ENCODE assay signal across 17 cellular contexts in the genomic region with DNA sequence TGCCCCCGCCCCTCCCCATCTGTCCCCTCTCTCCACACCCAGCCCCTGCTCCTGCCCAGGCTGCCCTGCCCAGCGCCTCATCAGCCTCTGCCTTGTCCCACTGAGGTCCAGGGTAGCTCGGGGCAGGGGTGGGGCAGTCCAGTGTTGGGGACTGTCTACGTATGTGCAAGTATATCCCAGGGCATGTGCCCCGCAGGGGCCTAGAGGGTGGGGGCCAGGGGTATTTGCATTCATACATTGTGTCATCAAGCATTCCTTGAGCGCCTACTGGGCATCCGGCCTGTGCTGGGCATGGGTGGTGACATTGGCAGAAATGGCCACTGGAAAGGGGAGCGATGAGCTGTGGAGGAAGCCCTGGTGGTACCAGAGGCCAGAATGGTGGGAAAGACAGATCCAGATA. TPM values are rescaled to one million over a fixed set of nuclear protein-coding genes. Genes with fewer than 3 reads are reported as not detected.
DNase-seq lines count a peak whose midpoint lies in the region; ATAC-seq, FAIRE-seq and TF ChIP-seq lines count a peak whose summit lies in the region.
"Had no signal": no experiment of that assay in that cellular context is flagged by ENCODE, and none has a peak within 500 bp of the region (broad histone marks: within the 10 kb centered on the region; RNA-seq: fewer than 3 reads in every experiment).

No MANE protein-coding gene starts in this region.

- H4K91ac ChIP-seq in neuronal stem cell (ENCODE audit: low read depth, low read length, poor library complexity): no peak overlapping the region

- no TSS peak for BruUV-seq in GM12878 (replicated peaks; lab: Mats Ljungman, UMichigan)

- H4K20me1 ChIP-seq in BLaER1 treated with 17β-estradiol and CSF1 and Interleukin-3, amounts not matched to agents 10 nM and 100 nM: peaks cover 0 to 5% (median 0%) of the 10 kb centered on the region in 11 experiments; a peak in 2 of 22 replicates
- H4K20me1 ChIP-seq in GM12878 (ENCODE audit: control insufficient read depth, insufficient read depth): no peaks in the 10 kb centered on the region

- POLR2A ChIA-PET in GM12878 (lab: Charles Lee): interaction anchor here (0.8 to 1.3 kb wide), 3 partner anchors 9 to 138 kb away, joined by 3 to 4 read pairs (median 3); partner anchors contain the start of gene ATF4

- H3K27ac ChIP-seq in BLaER1 treated with 17β-estradiol and CSF1 and Interleukin-3, amounts not matched to agents 10 nM and 100 nM: peak overlapping the region in 6 of 11 experiments; percentile 15 to 58 (median 25); a peak in 7 of 22 replicates
- no peak overlapping the region for H3K27ac ChIP-seq in GM12878 (ENCODE audit: control insufficient read depth, insufficient read depth)
- no peak overlapping the region for H3K27ac ChIP-seq in neuronal stem cell (replicated peaks; ENCODE audit: low read length)
- H3K27ac ChIP-seq: HL-60 had no signal

- no peaks in the 10 kb centered on the region for H3K36me3 Mint-ChIP-seq in stimulated activated effector memory CD8-positive, alpha-beta T cell treated with anti-CD3 and anti-CD28 coated beads, Interleukin-12 subunit alpha, Interleukin-12 subunit beta, amount 100 ng/mL, for 72 hours

- peaks cover 10 to 48% (median 22%) of the 10 kb centered on the region in 11 experiments; a peak in 21 of 22 replicates for H3K36me3 ChIP-seq in BLaER1 treated with 17β-estradiol and CSF1 and Interleukin-3, amounts not matched to agents 10 nM and 100 nM
- H3K36me3 ChIP-seq in GM12878 (ENCODE audit: control insufficient read depth in 2 of 2, insufficient read depth in 2 of 2, low read length in 1 of 2) (no peaks in the 10 kb centered on the region), neuronal stem cell (replicated peaks in 1 of 2; ENCODE audit: control insufficient read depth in 2 of 2, insufficient read depth in 2 of 2, low read length in 2 of 2) (peaks cover 9 to 14% of the 10 kb centered on the region in 2 donors)

- intact Hi-C loops in GM12878 (cut with micrococcal nuclease; ENCODE audit: unreplicated experiment): no loop called here

- H2BK15ac ChIP-seq in neuronal stem cell (ENCODE audit: low read length): no peak overlapping the region

- TF ChIP-seq CTCF in GM12878 (IDR thresholded peaks at IDR 0.05 in 2 of 3, conservative IDR thresholded peaks at IDR 0.05 in 1 of 3; ENCODE audit: control insufficient read depth in 2 of 3, extremely low read depth in 1 of 3, insufficient read depth in 1 of 3, low read depth in 3 of 3, low read length in 3 of 3): no peak

- no peak overlapping the region for H2BK12ac ChIP-seq in neuronal stem cell (ENCODE audit: low read length)

- H3K9me3 ChIP-seq in BLaER1 treated with 17β-estradiol and CSF1 and Interleukin-3, amounts not matched to agents 10 nM and 100 nM (replicated peaks in 1 of 11): no peaks in the 10 kb centered on the region
- H3K9me3 ChIP-seq in GM12878 (replicated peaks; ENCODE audit: control insufficient read depth, insufficient read depth, low read length) (no peaks in the 10 kb centered on the region), neuronal stem cell (replicated peaks in 1 of 2; ENCODE audit: control insufficient read depth in 2 of 2, insufficient read depth in 1 of 2, low read depth in 1 of 2, low read length in 2 of 2) (no peaks in the 10 kb centered on the region)
- H3K9me3 ChIP-seq: Caco-2 had no signal

- no peak overlapping the region for H3K27ac Mint-ChIP-seq in stimulated activated effector memory CD8-positive, alpha-beta T cell treated with anti-CD3 and anti-CD28 coated beads, Interleukin-12 subunit alpha, Interleukin-12 subunit beta, amount 100 ng/mL, for 72 hours

- H3K18ac ChIP-seq in neuronal stem cell (ENCODE audit: low read length): no peak overlapping the region

- ATAC-seq in GM12878 (no peak), HG03354 (IDR thresholded peaks at IDR 0.05; ENCODE audit: poor library complexity, severe bottlenecking, unreplicated experiment) (no peak), left lobe of liver (no peak)
- no peak for ATAC-seq in stimulated activated effector memory CD8-positive, alpha-beta T cell treated with anti-CD3 and anti-CD28 coated beads, Interleukin-12 subunit alpha, Interleukin-12 subunit beta, amount 100 ng/mL, for 72 hours

- H3K4me1 Mint-ChIP-seq in stimulated activated effector memory CD8-positive, alpha-beta T cell treated with anti-CD3 and anti-CD28 coated beads, Interleukin-12 subunit alpha, Interleukin-12 subunit beta, amount 100 ng/mL, for 72 hours: peaks cover under 1% of the 10 kb centered on the region

- no peaks in the 10 kb centered on the region for H3K79me2 ChIP-seq in GM12878 (ENCODE audit: control insufficient read depth, insufficient read depth, low read length)

- in situ Hi-C loops in GM12878 (cut with MboI): no loop called here

- no peak overlapping the region for H4K8ac ChIP-seq in neuronal stem cell (ENCODE audit: low read depth, low read length)

- H3K4me1 ChIP-seq in BLaER1 treated with 17β-estradiol and CSF1 and Interleukin-3, amounts not matched to agents 10 nM and 100 nM: peaks cover 10 to 56% (median 45%) of the 10 kb centered on the region in 10 experiments; a peak in 19 of 20 replicates
- H3K4me1 ChIP-seq in GM12878 (ENCODE audit: control insufficient read depth, insufficient read depth, low read length) (peaks cover 11% of the 10 kb centered on the region), neuronal stem cell (ENCODE audit: control insufficient read depth in 2 of 2, insufficient read depth in 1 of 2, low read depth in 1 of 2, low read length in 2 of 2) (peaks cover 0 to 2% of the 10 kb centered on the region in 2 donors)
- H3K4me1 ChIP-seq: Caco-2 had no signal

- SMC1A ChIA-PET in GM12878 (lab: Charles Lee; ENCODE audit: uncharacterized antibody, unreplicated experiment): no interaction called here

- no peak overlapping the region for H3K4me3 Mint-ChIP-seq in stimulated activated effector memory CD8-positive, alpha-beta T cell treated with anti-CD3 and anti-CD28 coated beads, Interleukin-12 subunit alpha, Interleukin-12 subunit beta, amount 100 ng/mL, for 72 hours
- H3K4me3 Mint-ChIP-seq: CD4-positive, CD25-positive, alpha-beta regulatory T cell; H9 had no signal

- DNase-seq in GM12878 (ENCODE audit: low read depth, low spot score) (no peak), neuronal stem cell (ENCODE audit: low spot score) (no peak), left lobe of liver (ENCODE audit: low spot score) (no peak), SKM-1 (lab: John Stamatoyannopoulos, UW; ENCODE audit: unreplicated experiment) (no peak)
- no peak for DNase-seq in stimulated activated effector memory CD8-positive, alpha-beta T cell treated with anti-CD3 and anti-CD28 coated beads, Interleukin-12 subunit alpha, Interleukin-12 subunit beta, amount 100 ng/mL, for 72 hours (ENCODE audit: low spot score in 2 of 2)
- DNase-seq: 8988T; C1 segment of cervical spinal cord; Caco-2; CD4-positive, CD25-positive, alpha-beta regulatory T cell; DMS79; GDM1; GOT3; H9 had no signal

- no peak overlapping the region for H3K23ac ChIP-seq in neuronal stem cell (ENCODE audit: low read depth, low read length, poor library complexity)

- peak overlapping the region in 5 of 11 experiments; percentile 19 to 56 (median 38); a peak in 8 of 22 replicates for H3K9ac ChIP-seq in BLaER1 treated with 17β-estradiol and CSF1 and Interleukin-3, amounts not matched to agents 10 nM and 100 nM
- H3K9ac ChIP-seq in GM12878 (ENCODE audit: control insufficient read depth, insufficient read depth, low read length): no peak overlapping the region
- peak overlapping the region; percentile 30 for H3K9ac ChIP-seq in neuronal stem cell (ENCODE audit: low read depth, low read length, poor library complexity)

- no peak for TF ChIP-seq EP300 in GM12878 (IDR thresholded peaks at IDR 0.05; ENCODE audit: borderline replicate concordance in 1 of 2, control insufficient read depth in 1 of 2, low read depth in 2 of 2, low read length in 2 of 2)

- no peak overlapping the region for H3K4ac ChIP-seq in neuronal stem cell (ENCODE audit: low read length)

- no peak for TF ChIP-seq RAD21 in GM12878 (IDR thresholded peaks at IDR 0.05; ENCODE audit: insufficient read depth, low read depth, low read length)

- TF ChIP-seq POLR2A in GM12878 (IDR thresholded peaks at IDR 0.05; ENCODE audit: low read depth, low read length): no peak

- RAD21 ChIA-PET in GM12878 (lab: Charles Lee; ENCODE audit: unreplicated experiment): interaction anchor here (1.5 kb wide), 1 partner anchor 115 kb away, joined by 3 read pairs; no protein-coding TSS in a partner anchor

- no peak for FAIRE-seq in GM12878 (lab: Jason Lieb, UNC)
- FAIRE-seq: D721Med had no signal

- H3K14ac ChIP-seq in neuronal stem cell (ENCODE audit: low read length): no peak overlapping the region

- CTCF ChIA-PET in GM12878 (lab: Yijun Ruan, JAX): no interaction called here

- H2AFZ ChIP-seq in GM12878 (ENCODE audit: control insufficient read depth, low read depth, low read length) (peak overlapping the region; percentile 33), neuronal stem cell (ENCODE audit: low read length) (no peak overlapping the region)

- H3K4me3 ChIP-seq in BLaER1 treated with 17β-estradiol and CSF1 and Interleukin-3, amounts not matched to agents 10 nM and 100 nM: no peak overlapping the region
- H3K4me3 ChIP-seq in GM12878 (no peak overlapping the region), neuronal stem cell (ENCODE audit: low read length in 2 of 2) (no peak overlapping the region)

- no peaks in the 10 kb centered on the region for H3K79me1 ChIP-seq in neuronal stem cell (ENCODE audit: low read depth, low read length)

- WGBS in GM12878 (ENCODE audit: insufficient coverage, insufficient replicate concordance, low lambda C conversion rate, missing lambda C conversion rate): 36% methylated on average over 6 of the region's 8 CpGs
- no CpG with 5 or more reads among the region's 8 CpGs for WGBS in neuronal stem cell (ENCODE audit: extremely low coverage in 2 of 2, insufficient read length in 2 of 2, insufficient replicate concordance in 1 of 2), 2 donors

- peak overlapping the region; percentile 36 to 83 (median 72); a peak in 20 of 22 replicates for H3K4me2 ChIP-seq in BLaER1 treated with 17β-estradiol and CSF1 and Interleukin-3, amounts not matched to agents 10 nM and 100 nM
- H3K4me2 ChIP-seq in GM12878 (ENCODE audit: control insufficient read depth, insufficient read depth) (no peak overlapping the region), neuronal stem cell (ENCODE audit: insufficient read depth, low read length, poor library complexity, severe bottlenecking) (no peak overlapping the region)

- no peak overlapping the region for H2AK5ac ChIP-seq in neuronal stem cell (ENCODE audit: low read depth, low read length)

- peaks cover 0 to under 1% (median 0%) of the 10 kb centered on the region in 11 experiments; a peak in 1 of 22 replicates for H3K27me3 ChIP-seq in BLaER1 treated with 17β-estradiol and CSF1 and Interleukin-3, amounts not matched to agents 10 nM and 100 nM
- H3K27me3 ChIP-seq in GM12878 (replicated peaks in 1 of 2; ENCODE audit: control insufficient read depth in 2 of 2, insufficient read depth in 2 of 2, low read length in 1 of 2) (no peaks in the 10 kb centered on the region), neuronal stem cell (ENCODE audit: control insufficient read depth in 3 of 3, insufficient read depth in 3 of 3, low read depth in 1 of 3, low read length in 3 of 3) (no peaks in the 10 kb centered on the region)

- no peaks in the 10 kb centered on the region for H3K9me3 Mint-ChIP-seq in stimulated activated effector memory CD8-positive, alpha-beta T cell treated with anti-CD3 and anti-CD28 coated beads, Interleukin-12 subunit alpha, Interleukin-12 subunit beta, amount 100 ng/mL, for 72 hours
- H3K9me3 Mint-ChIP-seq: CD4-positive, CD25-positive, alpha-beta regulatory T cell had no signal

- H2BK120ac ChIP-seq in neuronal stem cell (ENCODE audit: low read depth, low read length): no peak overlapping the region

- H2BK5ac ChIP-seq in neuronal stem cell (ENCODE audit: low read length): no peak overlapping the region

RNA-seq across cellular contexts. Expression of gene TAB1, which starts 17.6 kb away (rescaled TPM):
- 20.8 and 24.4 TPM in 2 replicates for total RNA-seq in GM12878 (2013; cell fraction: nucleolus; rRNA removed)
- total RNA-seq in GM12878 (2014; rRNA removed): 9.0 and 10.6 TPM in 2 replicates
- 8.1 and 8.9 TPM in 2 replicates for total RNA-seq in GM12878 (2014; rRNA removed; fragmentation: Illumina TruSeq; extraction: Trizol)
- 17.3 and 23.4 TPM in 2 replicates for total RNA-seq in GM12878 (2021)
- polyA plus RNA-seq in GM12878 (2011; ENCODE audit: low read depth): 6.0 TPM
- polyA plus RNA-seq in GM12878 (2011; rRNA removed): 7.0 and 14.8 TPM in 2 replicates
- polyA plus RNA-seq in GM12878 (2011; cell fraction: cytosol; rRNA removed): 20.3 and 27.2 TPM in 2 replicates
- 33.3 and 57.0 TPM in 2 replicates for polyA plus RNA-seq in GM12878 (2011; cell fraction: nucleus; rRNA removed)
- 10.2 and 10.9 TPM in 2 replicates for polyA plus RNA-seq in GM12878 (2012)
- polyA plus RNA-seq in GM12878 (2014; fragmentation: Illumina TruSeq; extraction: Trizol): 3.9 and 8.1 TPM in 2 replicates
- polyA plus RNA-seq in GM12878 (2014; fragmentation: Nextera tagmentation; extraction: Ambion mirVana): under 1 TPM; 0.40 to 0.57 TPM
- polyA plus RNA-seq in GM12878 (2014; rRNA removed): 14.4 and 16.2 TPM in 2 replicates
- polyA plus RNA-seq in GM12878 (2016; fragmentation: Nextera tagmentation; extraction: Ambion mirVana): 10 to 100 TPM; 13.9 to 14.5 TPM
- polyA minus RNA-seq in GM12878 (2011; rRNA and poly(A)+ RNA removed): 17.3 and 21.1 TPM in 2 replicates
- polyA minus RNA-seq in GM12878 (2011; cell fraction: cytosol; rRNA and poly(A)+ RNA removed): 12.0 and 12.8 TPM in 2 replicates
- polyA minus RNA-seq in GM12878 (2011; cell fraction: nucleus; rRNA and poly(A)+ RNA removed): 9.1 and 9.9 TPM in 2 replicates
- 25.7 TPM for polyA plus RNA-seq in neuronal stem cell (2013, experiment 1 of 2)
- polyA plus RNA-seq in neuronal stem cell (2013, experiment 2 of 2): 24.2 TPM
- 14.8 TPM for total RNA-seq in left lobe of liver

RNA-seq across cellular contexts. Expression of gene SYNGR1, which starts 32.1 kb away (rescaled TPM):
- 13.0 and 13.2 TPM in 2 replicates for total RNA-seq in GM12878 (2013; cell fraction: nucleolus; rRNA removed)
- total RNA-seq in GM12878 (2014; rRNA removed) (2.8 and 4.7 TPM in 2 replicates), GM12878 (2014; rRNA removed; fragmentation: Illumina TruSeq; extraction: Trizol) (2.0 and 2.5 TPM in 2 replicates), GM12878 (2021) (6.6 and 6.7 TPM in 2 replicates), left lobe of liver (2.9 TPM)
- 1.1 TPM for polyA plus RNA-seq in GM12878 (2011; ENCODE audit: low read depth)
- polyA plus RNA-seq in GM12878 (2011; rRNA removed) (0.33 and 0.87 TPM in 2 replicates), GM12878 (2014; fragmentation: Illumina TruSeq; extraction: Trizol) (0.84 and 2.4 TPM in 2 replicates), GM12878 (2014; fragmentation: Nextera tagmentation; extraction: Ambion mirVana) (1 to 10 TPM; 1.4 to 1.7 TPM), GM12878 (2014; rRNA removed) (8.3 and 9.2 TPM in 2 replicates), GM12878 (2016; fragmentation: Nextera tagmentation; extraction: Ambion mirVana) (1 to 10 TPM; 5.7 to 6.2 TPM)
- polyA plus RNA-seq in GM12878 (2011; cell fraction: cytosol; rRNA removed): 1.1 and 2.2 TPM in 2 replicates
- 1.8 and 3.1 TPM in 2 replicates for polyA plus RNA-seq in GM12878 (2011; cell fraction: nucleus; rRNA removed)
- 1.4 and 2.9 TPM in 2 replicates for polyA plus RNA-seq in GM12878 (2012)
- polyA minus RNA-seq in GM12878 (2011; rRNA and poly(A)+ RNA removed): 0.52 and 1.8 TPM in 2 replicates
- not detected in 2 replicates for polyA minus RNA-seq in GM12878 (2011; cell fraction: cytosol; rRNA and poly(A)+ RNA removed)
- polyA minus RNA-seq in GM12878 (2011; cell fraction: nucleus; rRNA and poly(A)+ RNA removed): 0.19 and 0.97 TPM in 2 replicates
- polyA plus RNA-seq in neuronal stem cell (2013, experiment 1 of 2): 27.7 TPM
- polyA plus RNA-seq in neuronal stem cell (2013, experiment 2 of 2): 26.2 TPM

Comparison
In these comparisons a context has a peak if more than half of its experiments do, and no peak if none do; other contexts are left out.
1. H3K27ac ChIP-seq: peak in BLaER1 treated with 17β-estradiol and CSF1 and Interleukin-3, amounts not matched to agents 10 nM and 100 nM (6 of 11); none in GM12878 (single experiment) and neuronal stem cell (single experiment).
2. H3K4me2 ChIP-seq: peak in BLaER1 treated with 17β-estradiol and CSF1 and Interleukin-3, amounts not matched to agents 10 nM and 100 nM (11 of 11); none in GM12878 (single experiment) and neuronal stem cell (single experiment).